ENCODE assay signal across 2 cellular contexts in the genomic region with DNA sequence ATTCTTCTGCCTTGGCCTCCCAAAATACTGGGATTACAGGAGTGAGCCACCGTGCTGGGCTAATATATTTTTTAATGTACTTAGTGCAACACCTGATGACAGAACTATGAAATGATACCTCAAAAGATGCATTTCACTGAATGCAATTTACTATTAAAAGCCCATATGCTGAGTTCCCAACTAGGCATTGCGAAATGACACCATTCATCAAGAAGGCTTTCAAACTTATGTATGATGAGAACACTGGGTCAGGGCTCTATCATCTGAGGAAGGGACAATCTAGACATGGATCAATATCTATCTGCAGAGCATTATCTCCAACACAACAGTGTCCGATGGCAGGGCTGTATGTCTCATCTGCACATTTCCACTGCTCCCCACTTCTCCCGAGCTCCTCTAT.
TF ChIP-seq lines count a peak whose summit lies in the region.

No MANE protein-coding gene starts in this region.

TF ChIP-seq in Ishikawa, 13 proteins besides CTCF, POLR2A, EP300 and RAD21 (continued from another document):
- TF ChIP-seq YY1 (IDR thresholded peaks at IDR 0.05; ENCODE audit: low read depth): no peak
- TF ChIP-seq TAF1 (IDR thresholded peaks at IDR 0.05; ENCODE audit: low read depth): no peak
- TF ChIP-seq TEAD4 (IDR thresholded peaks at IDR 0.05): no peak
- no peak for TF ChIP-seq EGR1 (IDR thresholded peaks at IDR 0.05)
- TF ChIP-seq, protein P1, sequence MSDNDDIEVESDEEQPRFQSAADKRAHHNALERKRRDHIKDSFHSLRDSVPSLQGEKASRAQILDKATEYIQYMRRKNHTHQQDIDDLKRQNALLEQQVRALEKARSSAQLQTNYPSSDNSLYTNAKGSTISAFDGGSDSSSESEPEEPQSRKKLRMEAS (IDR thresholded peaks at IDR 0.05): no peak
TF ChIP-seq in Ishikawa: peak in this region for 1.

TF ChIP-seq in K562, 482 proteins besides CTCF, POLR2A, EP300 and RAD21 (continued from another document):
- TF ChIP-seq, protein P2, sequence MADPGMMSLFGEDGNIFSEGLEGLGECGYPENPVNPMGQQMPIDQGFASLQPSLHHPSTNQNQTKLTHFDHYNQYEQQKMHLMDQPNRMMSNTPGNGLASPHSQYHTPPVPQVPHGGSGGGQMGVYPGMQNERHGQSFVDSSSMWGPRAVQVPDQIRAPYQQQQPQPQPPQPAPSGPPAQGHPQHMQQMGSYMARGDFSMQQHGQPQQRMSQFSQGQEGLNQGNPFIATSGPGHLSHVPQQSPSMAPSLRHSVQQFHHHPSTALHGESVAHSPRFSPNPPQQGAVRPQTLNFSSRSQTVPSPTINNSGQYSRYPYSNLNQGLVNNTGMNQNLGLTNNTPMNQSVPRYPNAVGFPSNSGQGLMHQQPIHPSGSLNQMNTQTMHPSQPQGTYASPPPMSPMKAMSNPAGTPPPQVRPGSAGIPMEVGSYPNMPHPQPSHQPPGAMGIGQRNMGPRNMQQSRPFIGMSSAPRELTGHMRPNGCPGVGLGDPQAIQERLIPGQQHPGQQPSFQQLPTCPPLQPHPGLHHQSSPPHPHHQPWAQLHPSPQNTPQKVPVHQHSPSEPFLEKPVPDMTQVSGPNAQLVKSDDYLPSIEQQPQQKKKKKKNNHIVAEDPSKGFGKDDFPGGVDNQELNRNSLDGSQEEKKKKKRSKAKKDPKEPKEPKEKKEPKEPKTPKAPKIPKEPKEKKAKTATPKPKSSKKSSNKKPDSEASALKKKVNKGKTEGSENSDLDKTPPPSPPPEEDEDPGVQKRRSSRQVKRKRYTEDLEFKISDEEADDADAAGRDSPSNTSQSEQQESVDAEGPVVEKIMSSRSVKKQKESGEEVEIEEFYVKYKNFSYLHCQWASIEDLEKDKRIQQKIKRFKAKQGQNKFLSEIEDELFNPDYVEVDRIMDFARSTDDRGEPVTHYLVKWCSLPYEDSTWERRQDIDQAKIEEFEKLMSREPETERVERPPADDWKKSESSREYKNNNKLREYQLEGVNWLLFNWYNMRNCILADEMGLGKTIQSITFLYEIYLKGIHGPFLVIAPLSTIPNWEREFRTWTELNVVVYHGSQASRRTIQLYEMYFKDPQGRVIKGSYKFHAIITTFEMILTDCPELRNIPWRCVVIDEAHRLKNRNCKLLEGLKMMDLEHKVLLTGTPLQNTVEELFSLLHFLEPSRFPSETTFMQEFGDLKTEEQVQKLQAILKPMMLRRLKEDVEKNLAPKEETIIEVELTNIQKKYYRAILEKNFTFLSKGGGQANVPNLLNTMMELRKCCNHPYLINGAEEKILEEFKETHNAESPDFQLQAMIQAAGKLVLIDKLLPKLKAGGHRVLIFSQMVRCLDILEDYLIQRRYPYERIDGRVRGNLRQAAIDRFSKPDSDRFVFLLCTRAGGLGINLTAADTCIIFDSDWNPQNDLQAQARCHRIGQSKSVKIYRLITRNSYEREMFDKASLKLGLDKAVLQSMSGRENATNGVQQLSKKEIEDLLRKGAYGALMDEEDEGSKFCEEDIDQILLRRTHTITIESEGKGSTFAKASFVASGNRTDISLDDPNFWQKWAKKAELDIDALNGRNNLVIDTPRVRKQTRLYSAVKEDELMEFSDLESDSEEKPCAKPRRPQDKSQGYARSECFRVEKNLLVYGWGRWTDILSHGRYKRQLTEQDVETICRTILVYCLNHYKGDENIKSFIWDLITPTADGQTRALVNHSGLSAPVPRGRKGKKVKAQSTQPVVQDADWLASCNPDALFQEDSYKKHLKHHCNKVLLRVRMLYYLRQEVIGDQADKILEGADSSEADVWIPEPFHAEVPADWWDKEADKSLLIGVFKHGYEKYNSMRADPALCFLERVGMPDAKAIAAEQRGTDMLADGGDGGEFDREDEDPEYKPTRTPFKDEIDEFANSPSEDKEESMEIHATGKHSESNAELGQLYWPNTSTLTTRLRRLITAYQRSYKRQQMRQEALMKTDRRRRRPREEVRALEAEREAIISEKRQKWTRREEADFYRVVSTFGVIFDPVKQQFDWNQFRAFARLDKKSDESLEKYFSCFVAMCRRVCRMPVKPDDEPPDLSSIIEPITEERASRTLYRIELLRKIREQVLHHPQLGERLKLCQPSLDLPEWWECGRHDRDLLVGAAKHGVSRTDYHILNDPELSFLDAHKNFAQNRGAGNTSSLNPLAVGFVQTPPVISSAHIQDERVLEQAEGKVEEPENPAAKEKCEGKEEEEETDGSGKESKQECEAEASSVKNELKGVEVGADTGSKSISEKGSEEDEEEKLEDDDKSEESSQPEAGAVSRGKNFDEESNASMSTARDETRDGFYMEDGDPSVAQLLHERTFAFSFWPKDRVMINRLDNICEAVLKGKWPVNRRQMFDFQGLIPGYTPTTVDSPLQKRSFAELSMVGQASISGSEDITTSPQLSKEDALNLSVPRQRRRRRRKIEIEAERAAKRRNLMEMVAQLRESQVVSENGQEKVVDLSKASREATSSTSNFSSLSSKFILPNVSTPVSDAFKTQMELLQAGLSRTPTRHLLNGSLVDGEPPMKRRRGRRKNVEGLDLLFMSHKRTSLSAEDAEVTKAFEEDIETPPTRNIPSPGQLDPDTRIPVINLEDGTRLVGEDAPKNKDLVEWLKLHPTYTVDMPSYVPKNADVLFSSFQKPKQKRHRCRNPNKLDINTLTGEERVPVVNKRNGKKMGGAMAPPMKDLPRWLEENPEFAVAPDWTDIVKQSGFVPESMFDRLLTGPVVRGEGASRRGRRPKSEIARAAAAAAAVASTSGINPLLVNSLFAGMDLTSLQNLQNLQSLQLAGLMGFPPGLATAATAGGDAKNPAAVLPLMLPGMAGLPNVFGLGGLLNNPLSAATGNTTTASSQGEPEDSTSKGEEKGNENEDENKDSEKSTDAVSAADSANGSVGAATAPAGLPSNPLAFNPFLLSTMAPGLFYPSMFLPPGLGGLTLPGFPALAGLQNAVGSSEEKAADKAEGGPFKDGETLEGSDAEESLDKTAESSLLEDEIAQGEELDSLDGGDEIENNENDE (IDR thresholded peaks at IDR 0.05; ENCODE audit: low read depth, low read length): no peak
- TF ChIP-seq HNRNPUL1 (IDR thresholded peaks at IDR 0.05; ENCODE audit: low read length) (no peak), RBBP5 (IDR thresholded peaks at IDR 0.05; ENCODE audit: borderline replicate concordance, insufficient read depth, low read length, poor library complexity, severe bottlenecking) (no peak)
